ENCODE assay signal across 19 cellular contexts in genomic region chr6:45300776-45301175, GRCh38. TPM values are rescaled to one million over a fixed set of nuclear protein-coding genes. Genes with fewer than 3 reads are reported as not detected.
DNase-seq lines count a peak whose midpoint lies in the region; ATAC-seq, FAIRE-seq and TF ChIP-seq lines count a peak whose summit lies in the region.
"Had no signal": no experiment of that assay in that cellular context is flagged by ENCODE, and none has a peak within 500 bp of the region (broad histone marks: within the 10 kb centered on the region; RNA-seq: fewer than 3 reads in every experiment).

No MANE protein-coding gene starts in this region.

- CTCF ChIA-PET in K562 (lab: Yijun Ruan, JAX; ENCODE audit: low intra/inter-chr PET ratio): no interaction called here

- ATAC-seq in K562: peak; percentile 68
- ATAC-seq: A549 had no signal

- peak overlapping the region; percentile 27 for H3K27ac Mint-ChIP-seq in activated T-cell treated with anti-CD3 and anti-CD28 coated beads, Interleukin-2, amount 50 U/mL, for 24 hours

- intact Hi-C loops in K562 (cut with micrococcal nuclease) (no loop called here), breast epithelium (cut with DNase I; ENCODE audit: low total_unique reads) (no loop called here)

- H3K27ac ChIP-seq in K562 (ENCODE audit: extremely low read depth, low read depth, low read length): peak overlapping the region; percentile 12; the same call in 2 of the 3 replicates
- H3K27ac ChIP-seq in breast epithelium: no peak overlapping the region
- H3K27ac ChIP-seq: A549 had no signal

- H3K4me1 Mint-ChIP-seq in activated T-cell treated with anti-CD3 and anti-CD28 coated beads, Interleukin-2, amount 50 U/mL, for 24 hours (ENCODE audit: low read depth): peaks cover 23% of the 10 kb centered on the region

- no peak overlapping the region for H3K9ac ChIP-seq in K562 (ENCODE audit: insufficient read depth in 1 of 2, low read depth in 2 of 2, low read length in 2 of 2)

- H3K4me2 ChIP-seq in K562 (ENCODE audit: insufficient read depth, low read length): no peak overlapping the region
- H3K4me2 ChIP-seq: A549 had no signal

- peaks cover under 1% of the 10 kb centered on the region for H3K9me3 Mint-ChIP-seq in activated T-cell treated with anti-CD3 and anti-CD28 coated beads, Interleukin-2, amount 50 U/mL, for 24 hours
- H3K9me3 Mint-ChIP-seq: IgD-negative memory B cell had no signal

- peaks cover 7% of the 10 kb centered on the region for H3K36me3 Mint-ChIP-seq in activated T-cell treated with anti-CD3 and anti-CD28 coated beads, Interleukin-2, amount 50 U/mL, for 24 hours (ENCODE audit: low read depth)

- no peaks in the 10 kb centered on the region for H3K27me3 Mint-ChIP-seq in activated T-cell treated with anti-CD3 and anti-CD28 coated beads, Interleukin-2, amount 50 U/mL, for 24 hours
- H3K27me3 Mint-ChIP-seq: IgD-negative memory B cell had no signal

- peak overlapping the region; percentile 16; the same call in 1 of the 2 replicates for H2AFZ ChIP-seq in K562 (ENCODE audit: low read depth, low read length)

- in situ Hi-C loops in K562 (cut with MboI): no loop called here

- no TSS peak for BruUV-seq in K562 (replicated peaks; lab: Mats Ljungman, UMichigan)

- H3K27me3 ChIP-seq in K562 (ENCODE audit: control insufficient read depth in 2 of 2, insufficient read depth in 2 of 2, low read length in 2 of 2) (no peaks in the 10 kb centered on the region), breast epithelium (no peaks in the 10 kb centered on the region)

- no peaks in the 10 kb centered on the region for H3K9me1 ChIP-seq in K562 (ENCODE audit: control insufficient read depth, insufficient read depth, low read length)

- TF ChIP-seq EP300 in K562 (IDR thresholded peaks at IDR 0.05; ENCODE audit: low read length): no peak

- TF ChIP-seq RAD21 in K562 (CRISPR knock-in tag; conservative IDR thresholded peaks at IDR 0.05 in 1 of 2, IDR thresholded peaks at IDR 0.05 in 1 of 2): no peak

- no peak for FAIRE-seq in K562 (lab: Jason Lieb, UNC)
- FAIRE-seq: A549, HTR-8/SVneo had no signal

- H4K20me1 ChIP-seq in K562 (replicated peaks; ENCODE audit: control insufficient read depth, insufficient read depth, low read length): no peaks in the 10 kb centered on the region

- no peak for DNase-seq in activated T-cell treated with anti-CD3 and anti-CD28 coated beads, Interleukin-2, amount 50 U/mL, for 24 hours
- DNase-seq in activated T-cell treated with anti-CD3 and anti-CD28 coated beads for 4 hours (no peak), NOMO-1 treated with DMSO at 0.1 percent for 48 hours (lab: John Stamatoyannopoulos, UW; ENCODE audit: unreplicated experiment) (peak; percentile 59), K562 (ENCODE audit: extremely low read depth in 1 of 4, low spot score in 3 of 4) (no peak), DMS 273 (lab: John Stamatoyannopoulos, UW; ENCODE audit: unreplicated experiment) (no peak), DMS53 treated with DMSO at 0.1 percent for 48 hours (lab: John Stamatoyannopoulos, UW; ENCODE audit: unreplicated experiment) (no peak), breast epithelium (ENCODE audit: low spot score in 2 of 2) (no peak)
- no peak for DNase-seq in stimulated activated naive CD4-positive, alpha-beta T cell (lab: John Stamatoyannopoulos, UW)
- DNase-seq: C1 segment of cervical spinal cord, DMS79, H7, NCI-H1048, NCI-H2081 treated with DMSO at 0.1 percent for 48 hours, NCI-H510A, NCI-H774, SHP77 had no signal

- H3K4me1 ChIP-seq in K562 (replicated peaks in 1 of 2; ENCODE audit: control insufficient read depth in 2 of 2, insufficient read depth in 2 of 2, low read length in 2 of 2) (peaks cover 0 to 9% of the 10 kb centered on the region in 2 experiments; a peak in 2 of 5 replicates), breast epithelium (no peaks in the 10 kb centered on the region)
- H3K4me1 ChIP-seq: A549 had no signal

- no peaks in the 10 kb centered on the region for H3K79me2 ChIP-seq in K562 (ENCODE audit: control insufficient read depth, insufficient read depth, low read length)

- H3K36me3 ChIP-seq in K562 (ENCODE audit: control insufficient read depth, insufficient read depth, low read length) (no peaks in the 10 kb centered on the region), breast epithelium (no peaks in the 10 kb centered on the region)

- H3K9me3 ChIP-seq in K562 (replicated peaks; ENCODE audit: control insufficient read depth, insufficient read depth, low read depth, low read length): 0 out of 2 replicates have a peak, but pooled peaks cover 1% of the 10 kb centered on the region
- no peaks in the 10 kb centered on the region for H3K9me3 ChIP-seq in breast epithelium
- H3K9me3 ChIP-seq: A549 had no signal

- POLR2A ChIA-PET in K562 (lab: Yijun Ruan, JAX): interaction anchor here (0.8 kb wide), 1 partner anchor 47 kb away, joined by 3 read pairs; no protein-coding TSS in a partner anchor

- H3K4me3 ChIP-seq in K562 (no peak overlapping the region), breast epithelium (no peak overlapping the region)
- H3K4me3 ChIP-seq: A549 had no signal

- TF ChIP-seq CTCF in K562 (IDR thresholded peaks at IDR 0.05 in 2 of 3, conservative IDR thresholded peaks at IDR 0.05 in 1 of 3; ENCODE audit: insufficient read depth in 2 of 3, low read depth in 1 of 3, low read length in 3 of 3) (no peak), breast epithelium (IDR thresholded peaks at IDR 0.05) (no peak)

- H3K4me3 Mint-ChIP-seq in activated T-cell treated with anti-CD3 and anti-CD28 coated beads, Interleukin-2, amount 50 U/mL, for 24 hours: no peak overlapping the region
- H3K4me3 Mint-ChIP-seq: IgD-negative memory B cell had no signal

- TF ChIP-seq POLR2A in K562 (conservative IDR thresholded peaks at IDR 0.05) (no peak), breast epithelium (IDR thresholded peaks at IDR 0.05) (no peak)

TF ChIP-seq in K562, 482 proteins besides CTCF, POLR2A, EP300 and RAD21:
- TF ChIP-seq DDX20 (tag; IDR thresholded peaks at IDR 0.05; ENCODE audit: low read depth) (no peak), SPI1 (IDR thresholded peaks at IDR 0.05; ENCODE audit: borderline replicate concordance, low read depth, low read length) (0 out of 2 replicates have a peak, but pooled peaks have one; percentile 25), HMBOX1 (IDR thresholded peaks at IDR 0.05) (peak; percentile 47; the same call in 1 of the 2 replicates)

RNA-seq across cellular contexts. Expression of gene RUNX2, which starts 27.4 kb away (rescaled TPM):
- total RNA-seq in K562 (2011; cell fraction: chromatin; rRNA removed; ENCODE audit: low replicate concordance): 1.00 and 1.4 TPM in 2 replicates
- 0.50 and 0.53 TPM in 2 replicates for total RNA-seq in K562 (2011; cell fraction: nucleolus; rRNA removed)
- 0.73 and 1.5 TPM in 2 replicates for total RNA-seq in K562 (2011; cell fraction: nucleoplasm; rRNA removed)
- total RNA-seq in K562 (2014; rRNA removed): 0.41 and 0.49 TPM in 2 replicates
- total RNA-seq in K562 (2014; rRNA removed; fragmentation: Illumina TruSeq; extraction: Trizol): 0.40 and 0.57 TPM in 2 replicates
- 0.43 and 0.45 TPM in 2 replicates for total RNA-seq in K562 (2015; rRNA removed; fragmentation: Illumina TruSeq; extraction: Trizol)
- 0.98 and 1.00 TPM in 2 replicates for total RNA-seq in K562 (2021)
- 0.26 and 0.32 TPM in 2 replicates for polyA plus RNA-seq in K562 (2011; rRNA removed)
- polyA plus RNA-seq in K562 (2011; cell fraction: cytosol; rRNA removed): 0.10 and 0.16 TPM in 2 replicates
- 0.65 and 2.2 TPM in 2 replicates for polyA plus RNA-seq in K562 (2011; cell fraction: nucleus; rRNA removed)
- 1.6 and 4.5 TPM in 2 replicates for polyA plus RNA-seq in K562 (2012)
- polyA plus RNA-seq in K562 (2014; fragmentation: Illumina TruSeq; extraction: Trizol): 0.97 and 1.1 TPM in 2 replicates
- polyA plus RNA-seq in K562 (2014; fragmentation: Nextera tagmentation; extraction: Ambion mirVana): under 1 TPM; 0.29 to 0.51 TPM
- polyA plus RNA-seq in K562 (2014; rRNA removed): 0.30 and 0.86 TPM in 2 replicates
- polyA minus RNA-seq in K562 (2011; rRNA and poly(A)+ RNA removed): 0.15 and 0.25 TPM in 2 replicates
- polyA minus RNA-seq in K562 (2011; cell fraction: cytosol; rRNA and poly(A)+ RNA removed): 0.19 TPM in 1 of 2 replicates, not detected in the other
- polyA minus RNA-seq in K562 (2011; cell fraction: nucleus; rRNA and poly(A)+ RNA removed): 0.44 and 0.54 TPM in 2 replicates
- total RNA-seq in breast epithelium: 1 to 10 TPM; 2.7 to 7.3 (median 7.2) TPM
